Comparison of ENCODE assay signal across 3 cellular contexts in genomic region chr13:61756031-61756430, GRCh38.
"Had no signal": no experiment of that assay in that cellular context is flagged by ENCODE, and none has a peak within 500 bp of the region (broad histone marks: within the 10 kb centered on the region; RNA-seq: fewer than 3 reads in every experiment).

No MANE protein-coding gene starts in this region.

- DNase-seq: GDM1, GF-D8 had no signal

- H3K4me3 ChIP-seq: GM12878 had no signal
